Comparison of ENCODE assay signal across 8 cellular contexts in the genomic region with DNA sequence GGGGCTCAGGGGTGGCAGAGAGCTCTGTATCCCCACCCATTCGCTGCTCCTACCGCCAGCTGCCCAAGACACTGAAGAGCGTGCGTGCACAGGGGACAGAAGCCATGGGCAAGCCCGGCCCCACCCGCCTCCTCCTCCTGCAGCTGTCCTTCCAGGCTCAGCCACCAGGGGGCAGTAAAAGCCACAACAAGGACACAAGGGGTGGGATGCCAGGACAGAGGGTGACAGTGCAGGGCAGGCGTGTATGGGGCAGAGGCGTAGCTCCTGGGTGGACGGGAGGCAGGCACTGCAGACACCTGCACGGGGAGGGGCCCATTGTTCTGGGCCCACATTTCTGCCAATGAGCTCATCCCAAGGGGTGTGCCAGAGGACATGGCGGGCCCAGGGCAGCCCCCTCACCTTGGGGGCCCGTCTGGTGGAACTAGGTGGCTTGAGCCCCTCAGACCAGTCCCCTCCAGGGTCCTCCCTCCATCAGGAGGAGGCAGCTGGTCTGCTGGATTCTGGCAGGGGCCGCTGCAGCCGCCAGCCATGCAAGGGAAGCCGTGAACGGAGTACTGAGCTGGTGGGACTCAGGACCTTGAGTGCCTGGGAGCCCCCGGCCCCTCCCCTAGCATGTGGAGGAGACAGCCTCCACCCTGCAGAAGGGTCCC.
DNase-seq lines count a peak whose midpoint lies in the region; ATAC-seq and TF ChIP-seq lines count a peak whose summit lies in the region.

No MANE protein-coding gene starts in this region.

- H3K9me2 ChIP-seq in SU-DHL-6 (replicated peaks; ENCODE audit: insufficient read depth, low read length), result no peaks in the 10 kb centered on the region

- H3K4me2 ChIP-seq in KMS-11, result no peak overlapping the region
- H3K4me2 ChIP-seq in SU-DHL-6 (ENCODE audit: low read depth, low read length, poor library complexity, severe bottlenecking), result no peak overlapping the region

- TF ChIP-seq CTCF in KMS-11 (conservative IDR thresholded peaks at IDR 0.05; ENCODE audit: low read depth, low read length), result peak; percentile 81
- peak; percentile 91 for TF ChIP-seq CTCF in SU-DHL-6 (IDR thresholded peaks at IDR 0.05; ENCODE audit: insufficient read depth, low read length, poor library complexity, severe bottlenecking)
- TF ChIP-seq CTCF in cardiac muscle cell (IDR thresholded peaks at IDR 0.05; ENCODE audit: low read depth, low read length), result peak; percentile 90
- TF ChIP-seq CTCF in prostate gland (IDR thresholded peaks at IDR 0.05), result peak; percentile 92 to 99 (median 98)
- peak; percentile 84 to 98 (median 97) for TF ChIP-seq CTCF in vagina (IDR thresholded peaks at IDR 0.05)

- WGBS in prostate gland, result 24% methylated on average over 14 of the region's 17 CpGs

- no peaks in the 10 kb centered on the region for H3K27me3 Mint-ChIP-seq in activated naive CD8-positive, alpha-beta T cell treated with anti-CD3 and anti-CD28 coated beads, Interleukin-2, amount 10 ng/mL, durations not matched to agents 7 days and 5 days

- H2AFZ ChIP-seq in KMS-11 (ENCODE audit: low read depth) (no peak overlapping the region), SU-DHL-6 (ENCODE audit: low read depth, low read length, severe bottlenecking) (no peak overlapping the region)

- no peak overlapping the region for H3K4me3 Mint-ChIP-seq in activated naive CD8-positive, alpha-beta T cell treated with anti-CD3 and anti-CD28 coated beads, Interleukin-2, amount 10 ng/mL, durations not matched to agents 7 days and 5 days

- peaks cover 2% of the 10 kb centered on the region for H3K36me3 Mint-ChIP-seq in activated naive CD8-positive, alpha-beta T cell treated with anti-CD3 and anti-CD28 coated beads, Interleukin-2, amount 10 ng/mL, durations not matched to agents 7 days and 5 days

- H3K4me1 Mint-ChIP-seq in activated naive CD8-positive, alpha-beta T cell treated with anti-CD3 and anti-CD28 coated beads, Interleukin-2, amount 10 ng/mL, durations not matched to agents 7 days and 5 days, result no peaks in the 10 kb centered on the region

- no peaks in the 10 kb centered on the region for H3K27me3 ChIP-seq in KMS-11 (ENCODE audit: insufficient read depth, low read depth)
- H3K27me3 ChIP-seq in SU-DHL-6 (ENCODE audit: low read length), result no peaks in the 10 kb centered on the region
- no peaks in the 10 kb centered on the region for H3K27me3 ChIP-seq in cardiac muscle cell
- H3K27me3 ChIP-seq in prostate gland (replicated peaks; ENCODE audit: insufficient read depth), result no peaks in the 10 kb centered on the region
- H3K27me3 ChIP-seq in vagina, result no peaks in the 10 kb centered on the region

- H3K79me2 ChIP-seq in KMS-11 (ENCODE audit: insufficient read depth, low read depth) (no peaks in the 10 kb centered on the region), SU-DHL-6 (ENCODE audit: insufficient read depth, low read length) (no peaks in the 10 kb centered on the region)

- H3K9me3 ChIP-seq in SU-DHL-6 (ENCODE audit: insufficient read depth, low read length), result no peaks in the 10 kb centered on the region
- H3K9me3 ChIP-seq in cardiac muscle cell (ENCODE audit: low read depth), result no peaks in the 10 kb centered on the region
- H3K9me3 ChIP-seq in prostate gland, result no peaks in the 10 kb centered on the region
- no peaks in the 10 kb centered on the region for H3K9me3 ChIP-seq in vagina

- no peaks in the 10 kb centered on the region for H3K36me3 ChIP-seq in KMS-11 (ENCODE audit: insufficient read depth)
- H3K36me3 ChIP-seq in SU-DHL-6 (ENCODE audit: low read length), result no peaks in the 10 kb centered on the region
- H3K36me3 ChIP-seq in cardiac muscle cell, result peaks cover 4% of the 10 kb centered on the region
- H3K36me3 ChIP-seq in prostate gland, result peaks cover 0 to 11% of the 10 kb centered on the region in 2 donors
- H3K36me3 ChIP-seq in vagina, result peaks cover 0 to 16% of the 10 kb centered on the region in 2 donors

- ATAC-seq in activated naive CD8-positive, alpha-beta T cell treated with anti-CD3 and anti-CD28 coated beads, Interleukin-2, amount 10 ng/mL, durations not matched to agents 7 days and 5 days (ENCODE audit: low read depth), result peak; percentile 75
- ATAC-seq in GM21423 (IDR thresholded peaks at IDR 0.05; ENCODE audit: unreplicated experiment), result no peak

- DNase-seq in GDM1 (lab: John Stamatoyannopoulos, UW) (peak; percentile 62), cardiac muscle cell (ENCODE audit: low read depth in 1 of 2, low spot score in 1 of 2) (peak; percentile 84 to 85), prostate gland (ENCODE audit: low spot score) (peak; percentile 88), vagina (ENCODE audit: extremely low spot score in 2 of 2) (no peak)
- peak; percentile 89 for DNase-seq in activated naive CD8-positive, alpha-beta T cell treated with anti-CD3 and anti-CD28 coated beads, Interleukin-2, amount 10 ng/mL, durations not matched to agents 7 days and 5 days

- H3K4me1 ChIP-seq in KMS-11 (ENCODE audit: low read depth, poor library complexity, severe bottlenecking), result no peaks in the 10 kb centered on the region
- H3K4me1 ChIP-seq in cardiac muscle cell (ENCODE audit: low read depth), result peaks cover 27% of the 10 kb centered on the region
- no peaks in the 10 kb centered on the region for H3K4me1 ChIP-seq in prostate gland (replicated peaks)
- peaks cover 55% of the 10 kb centered on the region for H3K4me1 ChIP-seq in vagina

- no peak overlapping the region for H3K9ac ChIP-seq in KMS-11
- no peak overlapping the region for H3K9ac ChIP-seq in SU-DHL-6 (ENCODE audit: low read length)

- H3K27ac ChIP-seq in KMS-11 (no peak overlapping the region), SU-DHL-6 (ENCODE audit: low read depth, low read length) (no peak overlapping the region), cardiac muscle cell (peak overlapping the region; percentile 97), prostate gland (no peak overlapping the region), vagina (peak overlapping the region; percentile 44)

- no peak for TF ChIP-seq POLR2A in prostate gland (IDR thresholded peaks at IDR 0.05)
- no peak for TF ChIP-seq POLR2A in vagina (IDR thresholded peaks at IDR 0.05)

- H3K9me3 Mint-ChIP-seq in activated naive CD8-positive, alpha-beta T cell treated with anti-CD3 and anti-CD28 coated beads, Interleukin-2, amount 10 ng/mL, durations not matched to agents 7 days and 5 days, result no peaks in the 10 kb centered on the region

- H3F3A ChIP-seq in SU-DHL-6 (ENCODE audit: insufficient read depth), result no peaks in the 10 kb centered on the region

- no peaks in the 10 kb centered on the region for H4K20me1 ChIP-seq in KMS-11 (ENCODE audit: insufficient read depth)
- no peaks in the 10 kb centered on the region for H4K20me1 ChIP-seq in SU-DHL-6 (ENCODE audit: low read depth, low read length)

- POLR2A ChIA-PET in activated naive CD8-positive, alpha-beta T cell treated with anti-CD3 and anti-CD28 coated beads, Interleukin-2, amount 10 ng/mL, durations not matched to agents 7 days and 5 days (lab: Charles Lee), result interaction anchor here (0.6 to 1.5 kb wide), 3 partner anchors 58 to 645 kb away, joined by 3 to 4 read pairs (median 3); no protein-coding TSS in a partner anchor

- H3K4me3 ChIP-seq in KMS-11 (IDR thresholded peaks at IDR 0.05; ENCODE audit: insufficient read depth, low read depth, low read length) (no peak overlapping the region), SU-DHL-6 (ENCODE audit: insufficient read depth, low read length, poor library complexity, severe bottlenecking) (no peak overlapping the region), cardiac muscle cell (no peak overlapping the region), prostate gland (no peak overlapping the region), vagina (no peak overlapping the region)

- intact Hi-C loops in prostate gland (cut with DNase I) (loop anchor here (2.0 to 5.0 kb wide), 3 partner anchors 59 to 171 kb away; a partner anchor contains a TSS), vagina (cut with DNase I) (loop anchor here (5.0 to 10.0 kb wide), 2 partner anchors 64 to 146 kb away; a partner anchor contains a TSS)

- H3K27ac Mint-ChIP-seq in activated naive CD8-positive, alpha-beta T cell treated with anti-CD3 and anti-CD28 coated beads, Interleukin-2, amount 10 ng/mL, durations not matched to agents 7 days and 5 days, result peak overlapping the region; percentile 63

Comparison
In these comparisons a context has a peak if more than half of its experiments do, and no peak if none do; other contexts are left out.
1. DNase-seq: peak in GDM1 (single experiment), activated naive CD8-positive, alpha-beta T cell treated with anti-CD3 and anti-CD28 coated beads, Interleukin-2, amount 10 ng/mL, durations not matched to agents 7 days and 5 days (single experiment), cardiac muscle cell (2 of 2) and prostate gland (single experiment); none in vagina (0 of 2).
2. H3K27ac ChIP-seq: peak in cardiac muscle cell (single experiment) and vagina (single experiment); none in KMS-11 (single experiment), SU-DHL-6 (single experiment) and prostate gland (0 of 2).
3. Peak in every context shown above with its lines, with median percentiles within 50 percentile points of each other: CTCF ChIP-seq.